Comparison of ENCODE assay signal across 22 cellular contexts in genomic region chr11:2538951-2539735, GRCh38.
A peak's percentile ranks its signal among the peaks of the same experiment; 100 is the strongest.
DNase-seq lines count a peak whose midpoint lies in the region; ATAC-seq and TF ChIP-seq lines count a peak whose summit lies in the region.
"Had no signal": no experiment of that assay in that cellular context is flagged by ENCODE, and none has a peak within 500 bp of the region (broad histone marks: within the 10 kb centered on the region; RNA-seq: fewer than 3 reads in every experiment).

No MANE protein-coding gene starts in this region.

- POLR2A ChIA-PET in activated naive CD8-positive, alpha-beta T cell treated with anti-CD3 and anti-CD28 coated beads, Interleukin-2, amount 10 ng/mL, durations not matched to agents 7 days and 5 days (lab: Charles Lee), result no interaction called here

- no peaks in the 10 kb centered on the region for H3K9me3 ChIP-seq in endodermal cell (ENCODE audit: control insufficient read depth, low read length)
- H3K9me3 ChIP-seq in mucosa of descending colon, result no peaks in the 10 kb centered on the region
- no peaks in the 10 kb centered on the region for H3K9me3 ChIP-seq in upper lobe of right lung
- H3K9me3 ChIP-seq: prostate gland, SK-N-SH had no signal

- H3K4me1 ChIP-seq in endodermal cell (ENCODE audit: control insufficient read depth, insufficient read depth, low read length), result peaks cover under 1% of the 10 kb centered on the region
- no peaks in the 10 kb centered on the region for H3K4me1 ChIP-seq in mucosa of descending colon (ENCODE audit: low read depth)
- no peaks in the 10 kb centered on the region for H3K4me1 ChIP-seq in upper lobe of right lung
- H3K4me1 ChIP-seq: prostate gland had no signal

- 96 to 98% methylated on average over 23 to 30 of the region's 30 CpGs for WGBS in endodermal cell (ENCODE audit: insufficient coverage in 1 of 2, insufficient read length in 1 of 2), 2 experiments

- intact Hi-C loops in mucosa of descending colon (cut with DNase I, micrococcal nuclease) (no loop called here), upper lobe of right lung (cut with DNase I) (no loop called here)

- H3K27me3 ChIP-seq in endodermal cell (ENCODE audit: control insufficient read depth, insufficient read depth, low read length, poor library complexity, severe bottlenecking), result peaks cover 11% of the 10 kb centered on the region
- no peaks in the 10 kb centered on the region for H3K27me3 ChIP-seq in upper lobe of right lung
- H3K27me3 ChIP-seq: dorsolateral prefrontal cortex had no signal

- H3K4me1 Mint-ChIP-seq in activated naive CD8-positive, alpha-beta T cell treated with anti-CD3 and anti-CD28 coated beads, Interleukin-2, amount 10 ng/mL, durations not matched to agents 7 days and 5 days, result peaks cover 7% of the 10 kb centered on the region
- peaks cover 4% of the 10 kb centered on the region for H3K4me1 Mint-ChIP-seq in activated naive CD8-positive, alpha-beta T cell treated with anti-CD3 and anti-CD28 coated beads, Interleukin-2, amount 50 U/mL, for 24 hours
- H3K4me1 Mint-ChIP-seq in endodermal cell, result no peaks in the 10 kb centered on the region
- peaks cover 0 to 5% of the 10 kb centered on the region in 2 donors for H3K4me1 Mint-ChIP-seq in stimulated activated naive B cell treated with anti-CD40 and anti-IgM and Interleukin-4, amounts not matched to agents 10 μg/mL and 1 μg/mL and 100 μg/mL, for 72 hours

- H3K9ac ChIP-seq in endodermal cell (ENCODE audit: extremely low read depth, low read length, poor library complexity, severe bottlenecking), result no peak overlapping the region
- H3K9ac ChIP-seq: SK-N-SH had no signal

- DNase-seq in activated naive CD8-positive, alpha-beta T cell treated with anti-CD3 and anti-CD28 coated beads, Interleukin-2, amount 10 ng/mL, durations not matched to agents 7 days and 5 days, result peak; percentile 18
- DNase-seq in activated naive CD8-positive, alpha-beta T cell treated with anti-CD3 and anti-CD28 coated beads, Interleukin-2, amount 50 U/mL, for 24 hours, result no peak
- DNase-seq in endodermal cell (peak; percentile 33), mucosa of descending colon (peak in 2 of 3 donors; percentile 19 to 53), upper lobe of right lung (peak; percentile 63), cerebellum (ENCODE audit: low spot score) (no peak), T-helper 9 cell (no peak)
- no peak for DNase-seq in stimulated activated naive B cell treated with anti-CD40 and anti-IgM and Interleukin-4, amounts not matched to agents 10 μg/mL and 1 μg/mL and 100 μg/mL, for 72 hours
- DNase-seq: activated CD4-positive, CD25-positive, alpha-beta regulatory T cell; activated CD8-positive, alpha-beta T cell treated with anti-CD3 and anti-CD28 coated beads for 36 hours; activated T-cell treated with anti-CD3 and anti-CD28 coated beads, Interleukin-2, amount 50 U/mL, for 4 hours; C1 segment of cervical spinal cord; EL; hypothalamus; Kasumi-1; naive thymus-derived CD4-positive, alpha-beta T cell; NCI-H187; NCI-H345; SK-N-SH had no signal

- H3K4me3 ChIP-seq in endodermal cell (ENCODE audit: low read length) (no peak overlapping the region), mucosa of descending colon (no peak overlapping the region), upper lobe of right lung (no peak overlapping the region)
- H3K4me3 ChIP-seq: dorsolateral prefrontal cortex, prostate gland had no signal

- no peak overlapping the region for H3K27ac Mint-ChIP-seq in activated naive CD8-positive, alpha-beta T cell treated with anti-CD3 and anti-CD28 coated beads, Interleukin-2, amount 10 ng/mL, durations not matched to agents 7 days and 5 days
- H3K27ac Mint-ChIP-seq in activated naive CD8-positive, alpha-beta T cell treated with anti-CD3 and anti-CD28 coated beads, Interleukin-2, amount 50 U/mL, for 24 hours, result no peak overlapping the region
- H3K27ac Mint-ChIP-seq in endodermal cell, result no peak overlapping the region
- H3K27ac Mint-ChIP-seq in stimulated activated naive B cell treated with anti-CD40 and anti-IgM and Interleukin-4, amounts not matched to agents 10 μg/mL and 1 μg/mL and 100 μg/mL, for 72 hours, result no peak overlapping the region
- H3K27ac Mint-ChIP-seq: activated CD8-positive, alpha-beta T cell treated with anti-CD3 and anti-CD28 coated beads for 36 hours; naive thymus-derived CD4-positive, alpha-beta T cell had no signal

- no peaks in the 10 kb centered on the region for H3K27me3 Mint-ChIP-seq in activated naive CD8-positive, alpha-beta T cell treated with anti-CD3 and anti-CD28 coated beads, Interleukin-2, amount 10 ng/mL, durations not matched to agents 7 days and 5 days
- no peaks in the 10 kb centered on the region for H3K27me3 Mint-ChIP-seq in activated naive CD8-positive, alpha-beta T cell treated with anti-CD3 and anti-CD28 coated beads, Interleukin-2, amount 50 U/mL, for 24 hours
- H3K27me3 Mint-ChIP-seq in endodermal cell (ENCODE audit: insufficient read depth), result peaks cover 62% of the 10 kb centered on the region
- peaks cover 0 to 17% of the 10 kb centered on the region in 2 donors for H3K27me3 Mint-ChIP-seq in stimulated activated naive B cell treated with anti-CD40 and anti-IgM and Interleukin-4, amounts not matched to agents 10 μg/mL and 1 μg/mL and 100 μg/mL, for 72 hours
- H3K27me3 Mint-ChIP-seq: activated CD8-positive, alpha-beta T cell treated with anti-CD3 and anti-CD28 coated beads for 36 hours; naive thymus-derived CD4-positive, alpha-beta T cell had no signal

- TF ChIP-seq CTCF in endodermal cell (conservative IDR thresholded peaks at IDR 0.05), result no peak
- no peak for TF ChIP-seq CTCF in mucosa of descending colon (IDR thresholded peaks at IDR 0.05)
- TF ChIP-seq CTCF in upper lobe of right lung (IDR thresholded peaks at IDR 0.05), result no peak

- no peak overlapping the region for H3K27ac ChIP-seq in endodermal cell (ENCODE audit: low read depth, low read length)
- no peak overlapping the region for H3K27ac ChIP-seq in upper lobe of right lung
- H3K27ac ChIP-seq: dorsolateral prefrontal cortex, prostate gland had no signal

- no peak for ATAC-seq in activated naive CD8-positive, alpha-beta T cell treated with anti-CD3 and anti-CD28 coated beads, Interleukin-2, amount 10 ng/mL, durations not matched to agents 7 days and 5 days (ENCODE audit: low read depth)
- ATAC-seq in activated naive CD8-positive, alpha-beta T cell treated with anti-CD3 and anti-CD28 coated beads, Interleukin-2, amount 50 U/mL, for 24 hours, result no peak
- ATAC-seq in mucosa of descending colon (no peak), upper lobe of right lung (no peak)
- no peak for ATAC-seq in stimulated activated naive B cell treated with anti-CD40 and anti-IgM and Interleukin-4, amounts not matched to agents 10 μg/mL and 1 μg/mL and 100 μg/mL, for 72 hours (replicated peaks)
- ATAC-seq: activated CD8-positive, alpha-beta T cell treated with anti-CD3 and anti-CD28 coated beads for 36 hours; activated T-cell treated with anti-CD3 and anti-CD28 coated beads, Interleukin-2, amount 50 U/mL, for 4 hours; HCT116; naive thymus-derived CD4-positive, alpha-beta T cell had no signal

- H3K36me3 ChIP-seq in endodermal cell (ENCODE audit: control insufficient read depth, insufficient read depth, low read length), result no peaks in the 10 kb centered on the region
- H3K36me3 ChIP-seq in mucosa of descending colon (ENCODE audit: low read depth), result no peaks in the 10 kb centered on the region
- no peaks in the 10 kb centered on the region for H3K36me3 ChIP-seq in upper lobe of right lung
- H3K36me3 ChIP-seq: prostate gland had no signal

- H3K4me3 Mint-ChIP-seq in activated naive CD8-positive, alpha-beta T cell treated with anti-CD3 and anti-CD28 coated beads, Interleukin-2, amount 10 ng/mL, durations not matched to agents 7 days and 5 days, result no peak overlapping the region
- no peak overlapping the region for H3K4me3 Mint-ChIP-seq in activated naive CD8-positive, alpha-beta T cell treated with anti-CD3 and anti-CD28 coated beads, Interleukin-2, amount 50 U/mL, for 24 hours
- H3K4me3 Mint-ChIP-seq in endodermal cell, result no peak overlapping the region
- no peak overlapping the region for H3K4me3 Mint-ChIP-seq in stimulated activated naive B cell treated with anti-CD40 and anti-IgM and Interleukin-4, amounts not matched to agents 10 μg/mL and 1 μg/mL and 100 μg/mL, for 72 hours
- H3K4me3 Mint-ChIP-seq: activated CD8-positive, alpha-beta T cell treated with anti-CD3 and anti-CD28 coated beads for 36 hours; activated T-cell treated with anti-CD3 and anti-CD28 coated beads, Interleukin-2, amount 50 U/mL, for 4 hours; naive thymus-derived CD4-positive, alpha-beta T cell had no signal

- no peaks in the 10 kb centered on the region for H3K9me3 Mint-ChIP-seq in activated naive CD8-positive, alpha-beta T cell treated with anti-CD3 and anti-CD28 coated beads, Interleukin-2, amount 10 ng/mL, durations not matched to agents 7 days and 5 days
- H3K9me3 Mint-ChIP-seq in activated naive CD8-positive, alpha-beta T cell treated with anti-CD3 and anti-CD28 coated beads, Interleukin-2, amount 50 U/mL, for 24 hours, result no peaks in the 10 kb centered on the region
- no peaks in the 10 kb centered on the region for H3K9me3 Mint-ChIP-seq in endodermal cell
- H3K9me3 Mint-ChIP-seq in stimulated activated naive B cell treated with anti-CD40 and anti-IgM and Interleukin-4, amounts not matched to agents 10 μg/mL and 1 μg/mL and 100 μg/mL, for 72 hours, result no peaks in the 10 kb centered on the region
- H3K9me3 Mint-ChIP-seq: activated CD8-positive, alpha-beta T cell treated with anti-CD3 and anti-CD28 coated beads for 36 hours; activated T-cell treated with anti-CD3 and anti-CD28 coated beads, Interleukin-2, amount 50 U/mL, for 4 hours; naive thymus-derived CD4-positive, alpha-beta T cell had no signal

- H3K36me3 Mint-ChIP-seq in activated naive CD8-positive, alpha-beta T cell treated with anti-CD3 and anti-CD28 coated beads, Interleukin-2, amount 10 ng/mL, durations not matched to agents 7 days and 5 days, result no peaks in the 10 kb centered on the region
- no peaks in the 10 kb centered on the region for H3K36me3 Mint-ChIP-seq in activated naive CD8-positive, alpha-beta T cell treated with anti-CD3 and anti-CD28 coated beads, Interleukin-2, amount 50 U/mL, for 24 hours (ENCODE audit: low read depth)
- no peaks in the 10 kb centered on the region for H3K36me3 Mint-ChIP-seq in endodermal cell (ENCODE audit: low read depth)
- H3K36me3 Mint-ChIP-seq in stimulated activated naive B cell treated with anti-CD40 and anti-IgM and Interleukin-4, amounts not matched to agents 10 μg/mL and 1 μg/mL and 100 μg/mL, for 72 hours, result peaks cover 0 to 7% of the 10 kb centered on the region in 2 donors

Comparison
In these comparisons a context has a peak if more than half of its experiments do, and no peak if none do; other contexts are left out.
1. DNase-seq: peak in activated naive CD8-positive, alpha-beta T cell treated with anti-CD3 and anti-CD28 coated beads, Interleukin-2, amount 10 ng/mL, durations not matched to agents 7 days and 5 days (single experiment), endodermal cell (single experiment), mucosa of descending colon (2 of 3) and upper lobe of right lung (single experiment); none in activated naive CD8-positive, alpha-beta T cell treated with anti-CD3 and anti-CD28 coated beads, Interleukin-2, amount 50 U/mL, for 24 hours (single experiment), stimulated activated naive B cell treated with anti-CD40 and anti-IgM and Interleukin-4, amounts not matched to agents 10 μg/mL and 1 μg/mL and 100 μg/mL, for 72 hours (single experiment), cerebellum (single experiment) and T-helper 9 cell (single experiment).